20 cellular contexts compared by ENCODE assay signal in genomic region chr1:107175102-107175501, GRCh38. TPM values are rescaled to one million over a fixed set of nuclear protein-coding genes. Genes with fewer than 3 reads are reported as not detected.
DNase-seq lines count a peak whose midpoint lies in the region; ATAC-seq and TF ChIP-seq lines count a peak whose summit lies in the region.
"Had no signal": no experiment of that assay in that cellular context is flagged by ENCODE, and none has a peak within 500 bp of the region (broad histone marks: within the 10 kb centered on the region; RNA-seq: fewer than 3 reads in every experiment).

No MANE protein-coding gene starts in this region.

- no peak overlapping the region for H3K18ac ChIP-seq in trophoblast cell (ENCODE audit: low read length)

- H2BK12ac ChIP-seq in trophoblast cell (ENCODE audit: low read length), result no peak overlapping the region

- no peak overlapping the region for H3K4me2 ChIP-seq in trophoblast cell (ENCODE audit: low read length)
- H3K4me2 ChIP-seq: PC-9 had no signal

- no peaks in the 10 kb centered on the region for H3K79me2 ChIP-seq in trophoblast cell (ENCODE audit: control insufficient read depth, insufficient read depth, low read length, poor library complexity)

- no peak for TF ChIP-seq CTCF in type B pancreatic cell (conservative IDR thresholded peaks at IDR 0.05)

- no peaks in the 10 kb centered on the region for H3K36me3 Mint-ChIP-seq in type B pancreatic cell

- H2AK5ac ChIP-seq in trophoblast cell (ENCODE audit: low read length), result no peak overlapping the region

- H3K27ac Mint-ChIP-seq in type B pancreatic cell, result no peak overlapping the region
- H3K27ac Mint-ChIP-seq: B cell had no signal

- no peak for ATAC-seq in right cardiac atrium
- ATAC-seq in sciatic nerve, result no peak
- ATAC-seq: HCT116 had no signal

- H3K14ac ChIP-seq in trophoblast cell (ENCODE audit: low read length), result no peak overlapping the region

- H3K4me3 ChIP-seq in SK-N-MC (peak overlapping the region; percentile 16; the same call in 1 of the 2 replicates), trophoblast cell (ENCODE audit: low read depth, low read length) (no peak overlapping the region), right cardiac atrium (ENCODE audit: low read length) (no peak overlapping the region)
- H3K4me3 ChIP-seq: PC-9 had no signal

- H4K91ac ChIP-seq in trophoblast cell (ENCODE audit: low read depth, low read length), result no peak overlapping the region

- H3K4me1 ChIP-seq in trophoblast cell (ENCODE audit: control insufficient read depth in 1 of 2, insufficient read depth in 2 of 2, low read length in 2 of 2) (peaks cover 0 to 2% of the 10 kb centered on the region in 2 experiments), right cardiac atrium (ENCODE audit: control insufficient read depth, insufficient read depth, low read length) (no peaks in the 10 kb centered on the region)

- no peak overlapping the region for H4K12ac ChIP-seq in trophoblast cell (ENCODE audit: low read depth, low read length)

- no peak overlapping the region for H2BK5ac ChIP-seq in trophoblast cell (ENCODE audit: low read depth, low read length, poor library complexity)

- no peak overlapping the region for H4K8ac ChIP-seq in trophoblast cell (ENCODE audit: low read depth, low read length)

- H3K9ac ChIP-seq in SK-N-MC (ENCODE audit: insufficient read length), result peak overlapping the region; percentile 18
- H3K9ac ChIP-seq in trophoblast cell (ENCODE audit: low read length), result no peak overlapping the region

- peak overlapping the region; percentile 78 for H3K27ac ChIP-seq in SK-N-MC
- H3K27ac ChIP-seq in trophoblast cell (ENCODE audit: low read depth, low read length), result no peak overlapping the region
- H3K27ac ChIP-seq in right cardiac atrium (ENCODE audit: low read length), result no peak overlapping the region
- H3K27ac ChIP-seq: HL-60, PC-9, RWPE1 had no signal

- no peaks in the 10 kb centered on the region for H3K79me1 ChIP-seq in trophoblast cell (ENCODE audit: low read length)

- H3K23ac ChIP-seq in trophoblast cell (ENCODE audit: low read length), result no peak overlapping the region

- H3K9me3 Mint-ChIP-seq in type B pancreatic cell, result peaks cover 4% of the 10 kb centered on the region

- no peak overlapping the region for H2BK120ac ChIP-seq in trophoblast cell (ENCODE audit: insufficient read depth, low read length, poor library complexity)

- no peak overlapping the region for H3K4ac ChIP-seq in trophoblast cell (ENCODE audit: low read depth, low read length)

- H3K4me3 Mint-ChIP-seq in type B pancreatic cell, result no peak overlapping the region
- H3K4me3 Mint-ChIP-seq: B cell had no signal

- H3K36me3 ChIP-seq in SK-N-MC (ENCODE audit: insufficient read depth, low read length) (peaks cover 20% of the 10 kb centered on the region), trophoblast cell (ENCODE audit: control insufficient read depth in 1 of 2, insufficient read depth in 2 of 2, low read length in 2 of 2) (no peaks in the 10 kb centered on the region)

- no peaks in the 10 kb centered on the region for H3K27me3 ChIP-seq in trophoblast cell (ENCODE audit: insufficient read depth, low read length)
- no peaks in the 10 kb centered on the region for H3K27me3 ChIP-seq in right cardiac atrium (ENCODE audit: control insufficient read depth, insufficient read depth)

- H3K27me3 Mint-ChIP-seq in type B pancreatic cell, result no peaks in the 10 kb centered on the region
- H3K27me3 Mint-ChIP-seq: B cell had no signal

- H2AFZ ChIP-seq in trophoblast cell (ENCODE audit: insufficient read depth, low read length, poor library complexity), result no peak overlapping the region
- H2AFZ ChIP-seq: PC-9 had no signal

- H3K9me3 ChIP-seq in SK-N-MC (ENCODE audit: low read depth, low read length) (no peaks in the 10 kb centered on the region), trophoblast cell (ENCODE audit: insufficient read depth, low read depth, low read length) (no peaks in the 10 kb centered on the region), right cardiac atrium (ENCODE audit: control insufficient read depth, low read length) (no peaks in the 10 kb centered on the region)

- peaks cover 9% of the 10 kb centered on the region for H3K4me1 Mint-ChIP-seq in type B pancreatic cell (ENCODE audit: unreplicated experiment)
- H3K4me1 Mint-ChIP-seq: B cell had no signal

- peak; percentile 86 for DNase-seq in NCI-H2227 treated with DMSO at 0.1 percent for 48 hours (lab: John Stamatoyannopoulos, UW)
- DNase-seq in NCI-H2227 (lab: John Stamatoyannopoulos, UW; ENCODE audit: unreplicated experiment), result no peak
- peak; percentile 95 for DNase-seq in NCI-H1417 treated with DMSO at 0.1 percent for 48 hours (lab: John Stamatoyannopoulos, UW)
- DNase-seq in SK-N-MC (ENCODE audit: low read depth, low spot score), result no peak
- DNase-seq in trophoblast cell, result peak; percentile 4 to 55
- DNase-seq in right cardiac atrium, result no peak
- no peak for DNase-seq in sciatic nerve (ENCODE audit: low spot score)
- DNase-seq in type B pancreatic cell (ENCODE audit: extremely low spot score, unreplicated experiment), result no peak
- DNase-seq: 8988T, DMS 273 treated with DMSO at 0.1 percent for 48 hours, GF-D8, IMR-90, NCI-H2029 treated with DMSO at 0.1 percent for 48 hours, NCI-H774, PC-9 had no signal

- intact Hi-C loops in right cardiac atrium (cut with DNase I) (no loop called here), sciatic nerve (cut with DNase I) (no loop called here)

RNA-seq across cellular contexts. Expression of gene NTNG1, which starts 34.3 kb away (rescaled TPM):
- polyA plus RNA-seq in trophoblast cell (2013), result 0.46 and 0.47 TPM in 2 replicates
- total RNA-seq in right cardiac atrium, result under 1 TPM in 2 of 4 donors, not detected in 2; 0.37 to 0.41 TPM
- 0.05 TPM for polyA plus RNA-seq in right cardiac atrium
- total RNA-seq in sciatic nerve, result 8.2 TPM
- 8.0 and 19.7 TPM in 2 replicates for total RNA-seq in type B pancreatic cell (ENCODE audit: low replicate concordance)
- total RNA-seq: PC-9; T-helper 1 cell treated with Interleukin-12 subunit alpha and Interleukin-12 subunit beta and Interleukin-4 antibody, amounts not matched to agents 30 ng/mL and 1 ng/mL, for 36 hours had no signal

Comparison
In these comparisons a context has a peak if more than half of its experiments do, and no peak if none do; other contexts are left out.
1. DNase-seq: peak in NCI-H2227 treated with DMSO at 0.1 percent for 48 hours (single experiment), NCI-H1417 treated with DMSO at 0.1 percent for 48 hours (single experiment) and trophoblast cell (2 of 2); none in NCI-H2227 (single experiment), SK-N-MC (single experiment), right cardiac atrium (0 of 3), sciatic nerve (single experiment) and type B pancreatic cell (single experiment).